Comparison of ENCODE assay signal across 2 cellular contexts in the genomic region with DNA sequence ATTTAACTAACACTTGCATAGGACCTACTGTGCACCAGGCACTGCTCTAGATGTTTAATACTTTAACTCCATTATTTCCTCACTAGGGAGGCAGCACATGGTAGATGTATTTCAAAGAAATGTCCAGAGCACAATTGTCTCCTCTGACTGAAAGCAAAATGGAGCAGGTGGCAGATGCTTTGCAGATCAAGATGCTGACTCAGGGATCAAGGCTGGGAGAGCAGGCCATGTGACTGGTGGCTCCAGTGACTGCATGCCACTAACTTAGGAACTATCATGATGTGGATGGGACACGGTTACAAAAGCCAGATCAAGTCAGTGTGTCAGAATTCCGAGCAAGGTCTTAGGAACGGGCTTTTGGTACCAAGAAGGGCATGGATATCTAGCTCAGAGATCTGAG.
A peak's percentile ranks its signal among the peaks of the same experiment; 100 is the strongest.
TF ChIP-seq lines count a peak whose summit lies in the region.

No MANE protein-coding gene starts in this region.

TF ChIP-seq in IMR-90, 13 proteins besides CTCF, POLR2A, EP300 and RAD21:
- TF ChIP-seq MAFK (IDR thresholded peaks at IDR 0.05; ENCODE audit: low read depth, low read length) (peak; percentile 21; the same call in 1 of the 2 replicates), RFX5 (IDR thresholded peaks at IDR 0.05; ENCODE audit: low read depth, low read length) (no peak)

TF ChIP-seq in K562, 482 proteins besides CTCF, POLR2A, EP300 and RAD21:
- TF ChIP-seq, protein P1, sequence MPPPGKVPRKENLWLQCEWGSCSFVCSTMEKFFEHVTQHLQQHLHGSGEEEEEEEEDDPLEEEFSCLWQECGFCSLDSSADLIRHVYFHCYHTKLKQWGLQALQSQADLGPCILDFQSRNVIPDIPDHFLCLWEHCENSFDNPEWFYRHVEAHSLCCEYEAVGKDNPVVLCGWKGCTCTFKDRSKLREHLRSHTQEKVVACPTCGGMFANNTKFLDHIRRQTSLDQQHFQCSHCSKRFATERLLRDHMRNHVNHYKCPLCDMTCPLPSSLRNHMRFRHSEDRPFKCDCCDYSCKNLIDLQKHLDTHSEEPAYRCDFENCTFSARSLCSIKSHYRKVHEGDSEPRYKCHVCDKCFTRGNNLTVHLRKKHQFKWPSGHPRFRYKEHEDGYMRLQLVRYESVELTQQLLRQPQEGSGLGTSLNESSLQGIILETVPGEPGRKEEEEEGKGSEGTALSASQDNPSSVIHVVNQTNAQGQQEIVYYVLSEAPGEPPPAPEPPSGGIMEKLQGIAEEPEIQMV (tag; conservative IDR thresholded peaks at IDR 0.05; ENCODE audit: low read depth) = no peak
- TF ChIP-seq TCF7 (IDR thresholded peaks at IDR 0.05; ENCODE audit: borderline replicate concordance) (no peak), ZNF696 (CRISPR knock-in tag; conservative IDR thresholded peaks at IDR 0.05) (no peak), PPARD (CRISPR knock-in tag; IDR thresholded peaks at IDR 0.05) (no peak), HDAC2 (IDR thresholded peaks at IDR 0.05) (no peak), RBM22 (IDR thresholded peaks at IDR 0.05; ENCODE audit: low read depth, low read length, poor library complexity, severe bottlenecking) (no peak), PHF20 (IDR thresholded peaks at IDR 0.05; ENCODE audit: partially characterized antibody) (no peak), C11orf30 (IDR thresholded peaks at IDR 0.05; ENCODE audit: low read depth) (0 out of 2 replicates have a peak, but pooled peaks have one; percentile 11)
TF ChIP-seq in K562: peak in this region for 1.
